ENCODE assay signal across 1 cellular context in genomic region chr16:85571563-85571812, GRCh38.
TF ChIP-seq lines count a peak whose summit lies in the region.

No MANE protein-coding gene starts in this region.

TF ChIP-seq in HEK293, 187 proteins besides CTCF, POLR2A, EP300 and RAD21 (continued from another document):
- no peak for TF ChIP-seq ZSCAN4 (tag by site-specific recombination; IDR thresholded peaks at IDR 0.05)
- no peak for TF ChIP-seq ZNF239 (tag by site-specific recombination; IDR thresholded peaks at IDR 0.05)
- peak; percentile 33; the same call in 1 of the 2 replicates for TF ChIP-seq GLIS2 (tag by site-specific recombination; IDR thresholded peaks at IDR 0.05)
- no peak for TF ChIP-seq ZNF221 (tag by site-specific recombination; IDR thresholded peaks at IDR 0.05; ENCODE audit: borderline replicate concordance)
- no peak for TF ChIP-seq ZNF785 (tag by site-specific recombination; IDR thresholded peaks at IDR 0.05)
TF ChIP-seq in HEK293: peak in this region for 1.
